1 cellular context compared by ENCODE assay signal in genomic region chr12:123293178-123293760, GRCh38.
TF ChIP-seq lines count a peak whose summit lies in the region.

No MANE protein-coding gene starts in this region.

TF ChIP-seq in SK-N-SH, 30 proteins besides CTCF, POLR2A, EP300 and RAD21 (continued from another document):
- TF ChIP-seq, protein P1, sequence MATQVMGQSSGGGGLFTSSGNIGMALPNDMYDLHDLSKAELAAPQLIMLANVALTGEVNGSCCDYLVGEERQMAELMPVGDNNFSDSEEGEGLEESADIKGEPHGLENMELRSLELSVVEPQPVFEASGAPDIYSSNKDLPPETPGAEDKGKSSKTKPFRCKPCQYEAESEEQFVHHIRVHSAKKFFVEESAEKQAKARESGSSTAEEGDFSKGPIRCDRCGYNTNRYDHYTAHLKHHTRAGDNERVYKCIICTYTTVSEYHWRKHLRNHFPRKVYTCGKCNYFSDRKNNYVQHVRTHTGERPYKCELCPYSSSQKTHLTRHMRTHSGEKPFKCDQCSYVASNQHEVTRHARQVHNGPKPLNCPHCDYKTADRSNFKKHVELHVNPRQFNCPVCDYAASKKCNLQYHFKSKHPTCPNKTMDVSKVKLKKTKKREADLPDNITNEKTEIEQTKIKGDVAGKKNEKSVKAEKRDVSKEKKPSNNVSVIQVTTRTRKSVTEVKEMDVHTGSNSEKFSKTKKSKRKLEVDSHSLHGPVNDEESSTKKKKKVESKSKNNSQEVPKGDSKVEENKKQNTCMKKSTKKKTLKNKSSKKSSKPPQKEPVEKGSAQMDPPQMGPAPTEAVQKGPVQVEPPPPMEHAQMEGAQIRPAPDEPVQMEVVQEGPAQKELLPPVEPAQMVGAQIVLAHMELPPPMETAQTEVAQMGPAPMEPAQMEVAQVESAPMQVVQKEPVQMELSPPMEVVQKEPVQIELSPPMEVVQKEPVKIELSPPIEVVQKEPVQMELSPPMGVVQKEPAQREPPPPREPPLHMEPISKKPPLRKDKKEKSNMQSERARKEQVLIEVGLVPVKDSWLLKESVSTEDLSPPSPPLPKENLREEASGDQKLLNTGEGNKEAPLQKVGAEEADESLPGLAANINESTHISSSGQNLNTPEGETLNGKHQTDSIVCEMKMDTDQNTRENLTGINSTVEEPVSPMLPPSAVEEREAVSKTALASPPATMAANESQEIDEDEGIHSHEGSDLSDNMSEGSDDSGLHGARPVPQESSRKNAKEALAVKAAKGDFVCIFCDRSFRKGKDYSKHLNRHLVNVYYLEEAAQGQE (IDR thresholded peaks at IDR 0.05; ENCODE audit: low read depth, low read length), result no peak
- TF ChIP-seq GATA2 (CRISPR knock-in tag; IDR thresholded peaks at IDR 0.05), result no peak
- no peak for TF ChIP-seq FOXJ3 (CRISPR knock-in tag; IDR thresholded peaks at IDR 0.05)
- TF ChIP-seq RFX5 (IDR thresholded peaks at IDR 0.05; ENCODE audit: low read length), result no peak
- no peak for TF ChIP-seq ELF1 (IDR thresholded peaks at IDR 0.05)
- TF ChIP-seq MEF2A (IDR thresholded peaks at IDR 0.05; ENCODE audit: borderline replicate concordance, low read depth), result no peak
- no peak for TF ChIP-seq EZH2phosphoT487 (IDR thresholded peaks at IDR 0.05; ENCODE audit: borderline replicate concordance, low read depth)
